Comparison of ENCODE assay signal across 16 cellular contexts in the genomic region with DNA sequence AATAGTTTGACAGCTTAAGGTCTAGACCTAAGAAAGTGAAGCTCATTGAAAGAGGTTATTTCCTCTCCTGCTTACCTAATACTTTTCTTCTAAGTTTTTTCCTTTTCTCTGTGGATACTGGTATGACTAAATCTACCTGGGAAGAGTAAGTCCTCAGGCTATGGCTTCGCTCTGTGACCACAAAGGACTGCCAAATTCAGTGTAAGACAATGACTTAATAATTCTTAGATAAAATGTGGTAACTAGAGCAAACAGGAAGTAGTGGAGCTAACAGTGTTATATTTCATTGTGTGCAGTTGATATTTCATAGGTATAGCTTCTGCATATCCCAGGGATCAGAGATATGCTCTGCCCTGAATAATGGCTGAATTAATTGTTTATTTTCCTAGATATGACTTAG.
DNase-seq lines count a peak whose midpoint lies in the region; ATAC-seq, FAIRE-seq and TF ChIP-seq lines count a peak whose summit lies in the region.
"Had no signal": no experiment of that assay in that cellular context is flagged by ENCODE, and none has a peak within 500 bp of the region (broad histone marks: within the 10 kb centered on the region; RNA-seq: fewer than 3 reads in every experiment).

No MANE protein-coding gene starts in this region.

- no peak overlapping the region for H2BK15ac ChIP-seq in mesenchymal stem cell (ENCODE audit: low read depth, poor library complexity, severe bottlenecking)

- H3K27me3 Mint-ChIP-seq in MCF 10A (ENCODE audit: insufficient read depth, unreplicated experiment): no peaks in the 10 kb centered on the region

- no peak overlapping the region for H3K4me3 ChIP-seq in breast epithelium
- no peak overlapping the region for H3K4me3 ChIP-seq in mammary epithelial cell (replicated peaks in 1 of 3; ENCODE audit: insufficient read depth in 1 of 3, low read depth in 2 of 3, low read length in 3 of 3)
- H3K4me3 ChIP-seq in psoas muscle: no peak overlapping the region
- H3K4me3 ChIP-seq in mesenchymal stem cell (ENCODE audit: insufficient read depth in 1 of 2, low read depth in 1 of 2, low read length in 2 of 2): no peak overlapping the region
- H3K4me3 ChIP-seq: HAP-1, tibial nerve had no signal

- H3K9ac ChIP-seq in mammary epithelial cell (ENCODE audit: insufficient read depth, low read length) (no peak overlapping the region), mesenchymal stem cell (ENCODE audit: low read length) (no peak overlapping the region)

- no peak overlapping the region for H2AFZ ChIP-seq in mammary epithelial cell (ENCODE audit: low read depth, low read length)
- H2AFZ ChIP-seq in mesenchymal stem cell (ENCODE audit: low read depth, low read length): no peak overlapping the region

- H3K14ac ChIP-seq in mesenchymal stem cell (ENCODE audit: low read length in 2 of 2): no peak overlapping the region

- no peak overlapping the region for H3K27ac Mint-ChIP-seq in MCF 10A (ENCODE audit: low read depth, unreplicated experiment)
- H3K27ac Mint-ChIP-seq: T-helper 1 cell treated with Interleukin-12 subunit alpha and Interleukin-12 subunit beta and Interleukin-4 antibody, amounts not matched to agents 30 μg/mL and 1 μg/mL, for 36 hours had no signal

- H3K27me3 ChIP-seq in breast epithelium (no peaks in the 10 kb centered on the region), mammary epithelial cell (ENCODE audit: insufficient read depth, low read length) (no peaks in the 10 kb centered on the region), psoas muscle (ENCODE audit: insufficient read depth in 3 of 3, low read length in 2 of 3) (no peaks in the 10 kb centered on the region), mesenchymal stem cell (ENCODE audit: control insufficient read depth in 1 of 2, insufficient read depth in 1 of 2, low read length in 2 of 2) (no peaks in the 10 kb centered on the region)
- H3K27me3 ChIP-seq: tibial nerve had no signal

- no peak overlapping the region for H3K18ac ChIP-seq in mesenchymal stem cell (ENCODE audit: low read depth in 1 of 2, low read length in 2 of 2)

- no peak overlapping the region for H2BK12ac ChIP-seq in mesenchymal stem cell (ENCODE audit: low read length in 2 of 2)

- dilution Hi-C loops in mammary epithelial cell (cut with HindIII; ENCODE audit: low sequenced_read_pairs): no loop called here

- no peak for TF ChIP-seq POLR2A in breast epithelium (IDR thresholded peaks at IDR 0.05)

- no peaks in the 10 kb centered on the region for H3K9me3 Mint-ChIP-seq in MCF 10A (ENCODE audit: unreplicated experiment)
- H3K9me3 Mint-ChIP-seq: T-helper 1 cell treated with Interleukin-12 subunit alpha and Interleukin-12 subunit beta and Interleukin-4 antibody, amounts not matched to agents 30 μg/mL and 1 μg/mL, for 36 hours had no signal

- CTCF ChIA-PET in MCF 10A (lab: Yijun Ruan, JAX) (interaction anchor here (0.7 kb wide), 1 partner anchor 687 kb away, joined by 3 read pairs; no protein-coding TSS in a partner anchor), mammary epithelial cell (lab: Charles Lee; ENCODE audit: low non-redundant PET) (no interaction called here)

- H3K9me3 ChIP-seq in breast epithelium (no peaks in the 10 kb centered on the region), mammary epithelial cell (replicated peaks; ENCODE audit: insufficient read depth, low read length) (no peaks in the 10 kb centered on the region), psoas muscle (no peaks in the 10 kb centered on the region), mesenchymal stem cell (ENCODE audit: control insufficient read depth, low read length) (no peaks in the 10 kb centered on the region)
- H3K9me3 ChIP-seq: HAP-1, tibial nerve had no signal

- peaks cover 4% of the 10 kb centered on the region for H3K4me1 Mint-ChIP-seq in MCF 10A (ENCODE audit: insufficient read depth, unreplicated experiment)

- TF ChIP-seq CTCF in MCF 10A (IDR thresholded peaks at IDR 0.05; ENCODE audit: unreplicated experiment) (no peak), breast epithelium (IDR thresholded peaks at IDR 0.05) (no peak), mammary epithelial cell (conservative IDR thresholded peaks at IDR 0.05 in 1 of 2, IDR thresholded peaks at IDR 0.05 in 1 of 2; ENCODE audit: extremely low read depth in 1 of 2, insufficient read depth in 1 of 2, low read depth in 1 of 2, low read length in 2 of 2) (no peak), psoas muscle (IDR thresholded peaks at IDR 0.05) (no peak)

- intact Hi-C loops in MCF 10A (cut with micrococcal nuclease): no loop called here
- intact Hi-C loops in breast epithelium (cut with DNase I; ENCODE audit: low total_unique reads): no loop called here
- intact Hi-C loops in mammary epithelial cell (cut with micrococcal nuclease): no loop called here
- intact Hi-C loops in psoas muscle (cut with DNase I): no loop called here

- H4K91ac ChIP-seq in mesenchymal stem cell (ENCODE audit: low read length): no peak overlapping the region

- WGBS in mammary epithelial cell (ENCODE audit: low coverage, missing lambda C conversion rate): 0% methylated on average over 1 of the region's 1 CpG
- WGBS in psoas muscle, 3 donors: 61 to 85% (median 71%) methylated on average over 1 of the region's 1 CpG
- 100% methylated on average over 1 of the region's 1 CpG for WGBS in mesenchymal stem cell

- POLR2A ChIA-PET in MCF 10A (lab: Yijun Ruan, JAX): no interaction called here

- DNase-seq in MCF 10A (ENCODE audit: unreplicated experiment): peak; percentile 73
- no peak for DNase-seq in breast epithelium (ENCODE audit: low spot score in 2 of 2)
- peak; percentile 67 for DNase-seq in HPDE6-E6E7 (ENCODE audit: extremely low spot score)
- DNase-seq in mammary epithelial cell: peak; percentile 89
- peak; percentile 9 for DNase-seq in urothelium cell line (ENCODE audit: low spot score)
- DNase-seq in anterior cingulate cortex (lab: John Stamatoyannopoulos, UW): no peak
- DNase-seq in psoas muscle: no peak
- no peak for DNase-seq in mesenchymal stem cell
- DNase-seq: activated CD4-positive, alpha-beta T cell treated with anti-CD3 and anti-CD28 coated beads for 4 hours; activated T-cell treated with anti-CD3 and anti-CD28 coated beads, Interleukin-2, amount 50 U/mL, for 48 hours; amygdala; cortex of kidney; stimulated activated CD4-positive, alpha-beta T cell treated with anti-CD3 and anti-CD28 coated beads, Interleukin-15, amount 100 ng/mL, for 24 hours had no signal

- no peak overlapping the region for H2BK120ac ChIP-seq in mesenchymal stem cell (ENCODE audit: low read depth, low read length)

- H3K36me3 ChIP-seq in breast epithelium (no peaks in the 10 kb centered on the region), mammary epithelial cell (ENCODE audit: insufficient read depth, low read length) (no peaks in the 10 kb centered on the region), psoas muscle (ENCODE audit: insufficient read depth in 1 of 2, low read depth in 1 of 2) (no peaks in the 10 kb centered on the region), mesenchymal stem cell (ENCODE audit: control insufficient read depth in 1 of 2, insufficient read depth in 2 of 2, low read depth in 1 of 2, low read length in 2 of 2) (no peaks in the 10 kb centered on the region)
- H3K36me3 ChIP-seq: HAP-1, tibial nerve had no signal

- no peaks in the 10 kb centered on the region for H3K36me3 Mint-ChIP-seq in MCF 10A (ENCODE audit: insufficient read depth, unreplicated experiment)

- no peak overlapping the region for H2AK5ac ChIP-seq in mesenchymal stem cell (ENCODE audit: low read length, severe bottlenecking)

- H4K20me1 ChIP-seq in mammary epithelial cell (ENCODE audit: insufficient read depth, low read length): no peaks in the 10 kb centered on the region

- no peaks in the 10 kb centered on the region for H3K4me1 ChIP-seq in breast epithelium
- peaks cover 5% of the 10 kb centered on the region for H3K4me1 ChIP-seq in mammary epithelial cell (ENCODE audit: insufficient read depth, low read length)
- H3K4me1 ChIP-seq in psoas muscle: no peaks in the 10 kb centered on the region
- no peaks in the 10 kb centered on the region for H3K4me1 ChIP-seq in mesenchymal stem cell (ENCODE audit: control insufficient read depth, insufficient read depth, low read depth, low read length)

- H3K79me1 ChIP-seq in mesenchymal stem cell (replicated peaks; ENCODE audit: low read length, poor library complexity, severe bottlenecking): no peaks in the 10 kb centered on the region

- H3K79me2 ChIP-seq in mammary epithelial cell (ENCODE audit: insufficient read depth, low read length): no peaks in the 10 kb centered on the region

- no peak overlapping the region for H3K4ac ChIP-seq in mesenchymal stem cell (ENCODE audit: low read depth in 1 of 2, low read length in 2 of 2)

- no peak for FAIRE-seq in urothelium cell line (lab: Jason Lieb, UNC)

- in situ Hi-C loops in mammary epithelial cell (cut with MboI; ENCODE audit: low sequenced_read_pairs in 2 of 2): no loop called here

- no peak for ATAC-seq in psoas muscle

- H2BK5ac ChIP-seq in mesenchymal stem cell (ENCODE audit: low read depth, low read length, poor library complexity, severe bottlenecking): no peak overlapping the region

- BruUV-seq in MCF 10A (replicated peaks; lab: Mats Ljungman, UMichigan) (no TSS peak), mammary epithelial cell (replicated peaks; lab: Mats Ljungman, UMichigan) (no TSS peak)

- H3K27ac ChIP-seq in breast epithelium (no peak overlapping the region), mammary epithelial cell (ENCODE audit: insufficient read depth, low read depth, low read length) (no peak overlapping the region), psoas muscle (no peak overlapping the region), mesenchymal stem cell (ENCODE audit: low read length, poor library complexity, severe bottlenecking) (no peak overlapping the region)
- H3K27ac ChIP-seq: tibial nerve had no signal

- no peak overlapping the region for H3K4me3 Mint-ChIP-seq in MCF 10A (ENCODE audit: unreplicated experiment)
- H3K4me3 Mint-ChIP-seq: T-helper 1 cell treated with Interleukin-12 subunit alpha and Interleukin-12 subunit beta and Interleukin-4 antibody, amounts not matched to agents 30 μg/mL and 1 μg/mL, for 36 hours had no signal

- H3K23ac ChIP-seq in mesenchymal stem cell (ENCODE audit: low read length in 2 of 2): no peak overlapping the region

- peak overlapping the region; percentile 54 for H3K4me2 ChIP-seq in mammary epithelial cell (ENCODE audit: insufficient read depth, low read depth, low read length)
- no peak overlapping the region for H3K4me2 ChIP-seq in mesenchymal stem cell (ENCODE audit: low read length, poor library complexity, severe bottlenecking)

- H4K8ac ChIP-seq in mesenchymal stem cell (ENCODE audit: low read length): no peak overlapping the region

Comparison
In these comparisons a context has a peak if more than half of its experiments do, and no peak if none do; other contexts are left out.
1. DNase-seq: peak in MCF 10A (single experiment), HPDE6-E6E7 (single experiment), mammary epithelial cell (single experiment) and urothelium cell line (single experiment); none in breast epithelium (0 of 2), anterior cingulate cortex (0 of 58), psoas muscle (0 of 2) and mesenchymal stem cell (single experiment).